Comparison of ENCODE assay signal across 27 cellular contexts in the genomic region with DNA sequence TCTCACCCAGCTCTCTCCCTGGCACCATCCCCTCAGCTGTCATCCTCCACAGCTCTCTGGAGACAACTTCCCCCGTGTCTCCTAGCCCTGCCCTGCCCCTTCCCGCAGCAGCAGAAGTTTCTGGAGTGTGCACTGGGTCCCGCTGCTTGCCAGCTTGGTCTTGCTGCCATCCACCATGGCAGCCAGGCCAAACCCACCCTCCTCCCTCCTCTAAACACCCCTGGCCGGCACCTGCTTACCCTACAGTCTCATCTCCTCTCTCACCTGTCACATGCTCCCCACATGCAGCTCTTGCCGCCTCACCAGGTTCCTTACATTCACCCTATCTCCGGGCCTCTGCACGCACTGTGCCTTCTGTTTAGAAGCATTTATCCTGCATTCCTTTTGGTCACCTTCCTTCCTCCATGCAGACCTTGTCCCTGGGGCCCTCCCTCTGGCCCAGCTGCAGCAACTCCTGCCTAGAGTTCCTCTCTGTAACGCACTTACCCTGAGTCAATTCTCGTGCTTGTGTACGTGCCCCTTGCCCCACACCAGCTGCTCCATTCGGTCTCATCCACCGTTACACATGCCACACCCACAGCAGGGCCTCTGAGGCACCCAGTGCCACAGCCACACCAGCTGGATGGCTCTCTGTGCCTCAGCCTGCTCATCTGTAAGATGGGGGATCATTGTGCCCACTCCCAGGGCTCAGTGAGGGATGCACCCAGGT.
DNase-seq lines count a peak whose midpoint lies in the region; ATAC-seq and TF ChIP-seq lines count a peak whose summit lies in the region.
"Had no signal": no experiment of that assay in that cellular context is flagged by ENCODE, and none has a peak within 500 bp of the region (broad histone marks: within the 10 kb centered on the region; RNA-seq: fewer than 3 reads in every experiment).

No MANE protein-coding gene starts in this region.

- H3K27ac ChIP-seq in IMR-90 (ENCODE audit: insufficient read depth, low read length) (no peak overlapping the region), trophoblast cell (ENCODE audit: low read depth, low read length) (no peak overlapping the region)
- H3K27ac ChIP-seq: cardiac muscle cell, foreskin keratinocyte, psoas muscle, SJCRH30, tibial nerve had no signal

- H4K8ac ChIP-seq in IMR-90 (ENCODE audit: low read depth in 2 of 2, low read length in 2 of 2) (no peak overlapping the region), trophoblast cell (ENCODE audit: low read depth, low read length) (no peak overlapping the region)

- H2BK120ac ChIP-seq in IMR-90 (ENCODE audit: low read depth, low read length) (no peak overlapping the region), trophoblast cell (ENCODE audit: insufficient read depth, low read length, poor library complexity) (no peak overlapping the region)

- WGBS in IMR-90 (ENCODE audit: extremely low coverage in 2 of 2, insufficient read length in 1 of 2), 2 experiments: 59% methylated on average over 6 of the region's 12 CpGs; no CpG with 5 or more reads in 1 of the 2 experiments
- WGBS in trophoblast cell (ENCODE audit: extremely low coverage, insufficient coverage, insufficient read length): no CpG with 5 or more reads among the region's 12 CpGs

- H3K4ac ChIP-seq in IMR-90 (ENCODE audit: low read depth, low read length) (no peak overlapping the region), trophoblast cell (ENCODE audit: low read depth, low read length) (no peak overlapping the region)

- in situ Hi-C loops in IMR-90 (cut with MboI; ENCODE audit: low sequenced_read_pairs): no loop called here

- TF ChIP-seq POLR2A in IMR-90 (IDR thresholded peaks at IDR 0.05; ENCODE audit: low read depth, low read length): no peak

- H3K23ac ChIP-seq in IMR-90 (ENCODE audit: low read depth, low read length): no peak overlapping the region
- H3K23ac ChIP-seq in trophoblast cell (ENCODE audit: low read length): no peak overlapping the region

- H3K27ac Mint-ChIP-seq in CD14-positive monocyte (peak overlapping the region in 1 of 7 donors; percentile 13), glutamatergic neuron (ENCODE audit: unreplicated experiment) (no peak overlapping the region), endothelial cell (ENCODE audit: unreplicated experiment) (no peak overlapping the region)
- H3K27ac Mint-ChIP-seq: activated CD4-positive, alpha-beta T cell treated with anti-CD3 and anti-CD28 coated beads, Interleukin-2, amount 10 ng/mL, durations not matched to agents 24 days and 14 days; CD8-positive, alpha-beta T cell; nephron; stimulated activated naive CD8-positive, alpha-beta T cell treated with anti-CD3 and anti-CD28 coated beads, Interleukin-15, Interleukin-2, amounts not matched to agents 100 ng/mL and 50 ng/mL, for 24 hours; T-helper 1 cell treated with Interleukin-12 subunit alpha and Interleukin-12 subunit beta and Interleukin-4 antibody, amounts not matched to agents 30 μg/mL and 1 μg/mL, for 36 hours had no signal

- H3K79me1 ChIP-seq in IMR-90 (ENCODE audit: low read depth in 1 of 2, low read length in 2 of 2) (no peaks in the 10 kb centered on the region), trophoblast cell (ENCODE audit: low read length) (no peaks in the 10 kb centered on the region)

- H3K4me3 Mint-ChIP-seq in CD14-positive monocyte (no peak overlapping the region), glutamatergic neuron (ENCODE audit: unreplicated experiment) (no peak overlapping the region), endothelial cell (ENCODE audit: unreplicated experiment) (no peak overlapping the region)
- H3K4me3 Mint-ChIP-seq: activated CD4-positive, alpha-beta T cell treated with anti-CD3 and anti-CD28 coated beads, Interleukin-2, amount 10 ng/mL, durations not matched to agents 24 days and 14 days; CD8-positive, alpha-beta T cell; nephron; stimulated activated naive CD8-positive, alpha-beta T cell treated with anti-CD3 and anti-CD28 coated beads, Interleukin-15, Interleukin-2, amounts not matched to agents 100 ng/mL and 50 ng/mL, for 24 hours; T-helper 1 cell treated with Interleukin-12 subunit alpha and Interleukin-12 subunit beta and Interleukin-4 antibody, amounts not matched to agents 30 μg/mL and 1 μg/mL, for 36 hours had no signal

- no peak overlapping the region for H2BK12ac ChIP-seq in trophoblast cell (ENCODE audit: low read length)

- H2AK9ac ChIP-seq in IMR-90 (replicated peaks; ENCODE audit: low read depth, low read length, poor library complexity): no peak overlapping the region

- H3K9me1 ChIP-seq in IMR-90 (ENCODE audit: insufficient read depth, low read length): no peaks in the 10 kb centered on the region

- H3K4me1 Mint-ChIP-seq in CD14-positive monocyte (peaks cover 19% of the 10 kb centered on the region), glutamatergic neuron (ENCODE audit: low read depth, unreplicated experiment) (peaks cover 4% of the 10 kb centered on the region), endothelial cell (ENCODE audit: unreplicated experiment) (no peaks in the 10 kb centered on the region)

- intact Hi-C loops in CD14-positive monocyte (cut with micrococcal nuclease) (no loop called here), IMR-90 (cut with micrococcal nuclease) (no loop called here)

- DNase-seq in CD14-positive monocyte (ENCODE audit: low spot score): peak; percentile 31
- DNase-seq in IMR-90: no peak
- DNase-seq in glutamatergic neuron: peak; percentile 7
- no peak for DNase-seq in trophoblast cell
- DNase-seq in endothelial cell (ENCODE audit: low spot score): no peak
- no peak for DNase-seq in NCI-H510A treated with DMSO at 0.1 percent for 48 hours (lab: John Stamatoyannopoulos, UW)
- no peak for DNase-seq in T1000 (lab: John Stamatoyannopoulos, UW)
- DNase-seq in dedifferentiated amniotic fluid mesenchymal stem cell (ENCODE audit: extremely low spot score): no peak
- DNase-seq: activated CD4-positive, alpha-beta T cell treated with anti-CD3 and anti-CD28 coated beads, Interleukin-2, amount 10 ng/mL, durations not matched to agents 24 days and 14 days; activated naive CD4-positive, alpha-beta T cell treated with Interleukin-2 at 50 U/mL for 16 hours; amygdala; foreskin keratinocyte; GOT3; kidney glomerular epithelial cell; mesendoderm; NCI-H2171 treated with DMSO at 0.1 percent for 48 hours; SJCRH30; stimulated activated CD4-positive, alpha-beta T cell treated with anti-CD3 and anti-CD28 coated beads, Interleukin-4, amount 100 ng/mL, for 1 hour had no signal

- TF ChIP-seq CTCF in CD14-positive monocyte (IDR thresholded peaks at IDR 0.05) (no peak), IMR-90 (conservative IDR thresholded peaks at IDR 0.05; ENCODE audit: low read depth, low read length) (no peak), glutamatergic neuron (IDR thresholded peaks at IDR 0.05; ENCODE audit: partially characterized antibody, unreplicated experiment) (no peak), endothelial cell (IDR thresholded peaks at IDR 0.05; ENCODE audit: unreplicated experiment) (no peak)

- H2AK5ac ChIP-seq in IMR-90 (ENCODE audit: low read depth, low read length) (no peak overlapping the region), trophoblast cell (ENCODE audit: low read length) (no peak overlapping the region)

- H3K36me3 Mint-ChIP-seq in CD14-positive monocyte (no peaks in the 10 kb centered on the region), glutamatergic neuron (ENCODE audit: unreplicated experiment) (peaks cover 5% of the 10 kb centered on the region), endothelial cell (ENCODE audit: low read depth, unreplicated experiment) (peaks cover 3% of the 10 kb centered on the region)
- H3K36me3 Mint-ChIP-seq: CD8-positive, alpha-beta T cell had no signal

- dilution Hi-C loops in IMR-90 (cut with HindIII; ENCODE audit: low sequenced_read_pairs, unreplicated experiment): no loop called here

- no peak overlapping the region for H2BK20ac ChIP-seq in IMR-90 (ENCODE audit: low read depth, low read length)

- H3K56ac ChIP-seq in IMR-90 (ENCODE audit: extremely low read depth, insufficient read depth, low read length): no peak overlapping the region

- H3K27me3 Mint-ChIP-seq in CD14-positive monocyte (ENCODE audit: low read depth in 3 of 3) (peaks cover 0 to 7% (median 5%) of the 10 kb centered on the region in 3 donors), glutamatergic neuron (ENCODE audit: unreplicated experiment) (peaks cover 5% of the 10 kb centered on the region), endothelial cell (ENCODE audit: unreplicated experiment) (peaks cover 10% of the 10 kb centered on the region)
- H3K27me3 Mint-ChIP-seq: activated CD4-positive, alpha-beta T cell treated with anti-CD3 and anti-CD28 coated beads, Interleukin-2, amount 10 ng/mL, durations not matched to agents 24 days and 14 days; stimulated activated naive CD8-positive, alpha-beta T cell treated with anti-CD3 and anti-CD28 coated beads, Interleukin-15, Interleukin-2, amounts not matched to agents 100 ng/mL and 50 ng/mL, for 24 hours had no signal

- H4K91ac ChIP-seq in IMR-90 (ENCODE audit: insufficient read depth, low read depth, low read length) (no peak overlapping the region), trophoblast cell (ENCODE audit: low read depth, low read length) (no peak overlapping the region)

- H2BK5ac ChIP-seq in IMR-90 (ENCODE audit: low read depth, low read length, poor library complexity, severe bottlenecking) (no peak overlapping the region), trophoblast cell (ENCODE audit: low read depth, low read length, poor library complexity) (no peak overlapping the region)

- H3K14ac ChIP-seq in IMR-90 (replicated peaks; ENCODE audit: low read depth, low read length) (no peak overlapping the region), trophoblast cell (ENCODE audit: low read length) (no peak overlapping the region)

- H3K4me1 ChIP-seq in IMR-90 (ENCODE audit: control insufficient read depth, insufficient read depth, low read length) (no peaks in the 10 kb centered on the region), trophoblast cell (ENCODE audit: control insufficient read depth in 1 of 2, insufficient read depth in 2 of 2, low read length in 2 of 2) (no peaks in the 10 kb centered on the region)
- H3K4me1 ChIP-seq: foreskin keratinocyte, psoas muscle, SJCRH30, tibial nerve had no signal

- H2AFZ ChIP-seq in IMR-90 (replicated peaks; ENCODE audit: low read length, poor library complexity): peak overlapping the region; percentile 43
- no peak overlapping the region for H2AFZ ChIP-seq in trophoblast cell (ENCODE audit: insufficient read depth, low read length, poor library complexity)

- H4K5ac ChIP-seq in IMR-90 (ENCODE audit: low read depth, low read length): no peak overlapping the region

- H3K4me3 ChIP-seq in IMR-90 (ENCODE audit: insufficient read depth, low read depth, low read length) (no peak overlapping the region), trophoblast cell (ENCODE audit: low read depth, low read length) (peak overlapping the region; percentile 23)
- H3K4me3 ChIP-seq: cardiac muscle cell, GM12878, psoas muscle, SJCRH30, smooth muscle cell, tibial nerve had no signal

- no peak overlapping the region for H3K4me2 ChIP-seq in IMR-90 (ENCODE audit: low read depth, low read length)
- H3K4me2 ChIP-seq in trophoblast cell (ENCODE audit: low read length): no peak overlapping the region
- H3K4me2 ChIP-seq: smooth muscle cell had no signal

- POLR2A ChIA-PET in IMR-90 (lab: Charles Lee; ENCODE audit: unreplicated experiment): interaction anchor here (0.6 kb wide), 1 partner anchor 128 kb away, joined by 3 read pairs; no protein-coding TSS in a partner anchor

- no peak for ATAC-seq in IMR-90 (ENCODE audit: low read depth)
- ATAC-seq: CD8-positive, alpha-beta T cell; foreskin keratinocyte; GM12878; psoas muscle had no signal

- H3K9me3 Mint-ChIP-seq in CD14-positive monocyte: peaks cover 0 to 4% (median 0%) of the 10 kb centered on the region in 7 donors
- H3K9me3 Mint-ChIP-seq in glutamatergic neuron (ENCODE audit: unreplicated experiment): peaks cover 5% of the 10 kb centered on the region
- H3K9me3 Mint-ChIP-seq in endothelial cell (ENCODE audit: unreplicated experiment): no peaks in the 10 kb centered on the region
- H3K9me3 Mint-ChIP-seq: activated CD4-positive, alpha-beta T cell treated with anti-CD3 and anti-CD28 coated beads, Interleukin-2, amount 10 ng/mL, durations not matched to agents 24 days and 14 days; CD8-positive, alpha-beta T cell; nephron; stimulated activated naive CD8-positive, alpha-beta T cell treated with anti-CD3 and anti-CD28 coated beads, Interleukin-15, Interleukin-2, amounts not matched to agents 100 ng/mL and 50 ng/mL, for 24 hours; T-helper 1 cell treated with Interleukin-12 subunit alpha and Interleukin-12 subunit beta and Interleukin-4 antibody, amounts not matched to agents 30 μg/mL and 1 μg/mL, for 36 hours had no signal

- no peak for TF ChIP-seq RAD21 in IMR-90 (IDR thresholded peaks at IDR 0.05; ENCODE audit: low read length)

- CTCF ChIA-PET in IMR-90 (lab: Yijun Ruan, JAX): no interaction called here

- no peaks in the 10 kb centered on the region for H3K79me2 ChIP-seq in trophoblast cell (ENCODE audit: control insufficient read depth, insufficient read depth, low read length, poor library complexity)

- no peak overlapping the region for H3K9ac ChIP-seq in IMR-90 (ENCODE audit: low read depth, low read length)
- no peak overlapping the region for H3K9ac ChIP-seq in trophoblast cell (ENCODE audit: low read length)

- H4K12ac ChIP-seq in trophoblast cell (ENCODE audit: low read depth, low read length): no peak overlapping the region

- H2BK15ac ChIP-seq in IMR-90 (ENCODE audit: low read depth, low read length): no peak overlapping the region

- BruUV-seq in IMR-90 (replicated peaks; lab: Mats Ljungman, UMichigan): no TSS peak

- H3K27me3 ChIP-seq in IMR-90 (ENCODE audit: control insufficient read depth, insufficient read depth, low read length) (no peaks in the 10 kb centered on the region), trophoblast cell (ENCODE audit: insufficient read depth, low read length) (no peaks in the 10 kb centered on the region)
- H3K27me3 ChIP-seq: cardiac muscle cell, SJCRH30, tibial nerve had no signal

- H4K20me1 ChIP-seq in IMR-90 (ENCODE audit: insufficient read depth, low read length): no peaks in the 10 kb centered on the region

- H3K36me3 ChIP-seq in IMR-90 (ENCODE audit: control insufficient read depth, insufficient read depth, low read length) (no peaks in the 10 kb centered on the region), trophoblast cell (ENCODE audit: control insufficient read depth in 1 of 2, insufficient read depth in 2 of 2, low read length in 2 of 2) (no peaks in the 10 kb centered on the region)
- H3K36me3 ChIP-seq: cardiac muscle cell, SJCRH30, tibial nerve had no signal

- H3K18ac ChIP-seq in IMR-90 (ENCODE audit: low read depth, low read length) (no peak overlapping the region), trophoblast cell (ENCODE audit: low read length) (no peak overlapping the region)

- H3K9me3 ChIP-seq in IMR-90 (ENCODE audit: control insufficient read depth, insufficient read depth, low read length): no peaks in the 10 kb centered on the region
- H3K9me3 ChIP-seq in trophoblast cell (ENCODE audit: insufficient read depth, low read depth, low read length): peaks cover 3% of the 10 kb centered on the region
- H3K9me3 ChIP-seq: psoas muscle, SJCRH30 had no signal

Comparison
In these comparisons a context has a peak if more than half of its experiments do, and no peak if none do; other contexts are left out.
1. DNase-seq: peak in CD14-positive monocyte (single experiment) and glutamatergic neuron (single experiment); none in IMR-90 (single experiment), trophoblast cell (0 of 2), endothelial cell (single experiment), NCI-H510A treated with DMSO at 0.1 percent for 48 hours (single experiment), T1000 (single experiment) and dedifferentiated amniotic fluid mesenchymal stem cell (single experiment).